Comparison of ENCODE assay signal across 36 cellular contexts in genomic region chr19:41241859-41242258, GRCh38. TPM values are rescaled to one million over a fixed set of nuclear protein-coding genes. Genes with fewer than 3 reads are reported as not detected.
"Had no signal": no experiment of that assay in that cellular context is flagged by ENCODE, and none has a peak within 500 bp of the region (broad histone marks: within the 10 kb centered on the region; RNA-seq: fewer than 3 reads in every experiment).

No MANE protein-coding gene starts in this region.

- ATAC-seq: activated CD8-positive, alpha-beta T cell treated with anti-CD3 and anti-CD28 coated beads for 36 hours; activated naive CD4-positive, alpha-beta T cell treated with anti-CD3 and anti-CD28 coated beads, Interleukin-2, amount 50 U/mL, for 72 hours; activated T-cell treated with anti-CD3 and anti-CD28 coated beads, Interleukin-2, amount 50 U/mL, for 4 hours; activated T-cell treated with anti-CD3 and anti-CD28 coated beads, Interleukin-2, amount 50 U/mL, for 72 hours; activated T-helper 17 cell treated with anti-CD3 and anti-CD28 coated beads, Interleukin-2, amount 50 U/mL, for 72 hours; body of pancreas had no signal

- H3K9me3 ChIP-seq: adrenal gland, body of pancreas, breast epithelium had no signal

- FAIRE-seq: astrocyte, TTC549 had no signal

- H3K27me3 ChIP-seq: adrenal gland, body of pancreas, brain microvascular endothelial cell, breast epithelium had no signal

- H3K4me1 ChIP-seq: adrenal gland, body of pancreas, breast epithelium had no signal

- H3K27ac ChIP-seq: adrenal gland, body of pancreas, brain microvascular endothelial cell, breast epithelium, VCaP had no signal

- H3K36me3 ChIP-seq: breast epithelium had no signal

- H3K4me3 ChIP-seq: adrenal gland, body of pancreas, breast epithelium had no signal

- DNase-seq: activated B cell treated with CpG ODN at 0.5 μM for 24 hours; activated CD4-positive, alpha-beta memory T cell treated with anti-CD3 and anti-CD28 coated beads for 36 hours; activated CD4-positive, alpha-beta T cell treated with anti-CD3 and anti-CD28 coated beads for 4 hours; activated CD4-positive, alpha-beta T cell treated with anti-CD3 and anti-CD28 coated beads, Interleukin-2, amount 10 ng/mL, durations not matched to agents 24 days and 14 days; activated CD4-positive, alpha-beta T cell treated with anti-CD3 and anti-CD28 coated beads, Interleukin-2, amount 50 U/mL, for 1 hour; activated CD4-positive, alpha-beta T cell treated with anti-CD3 and anti-CD28 coated beads, Interleukin-2, amount 50 U/mL, for 4 hours; activated CD4-positive, CD25-positive, alpha-beta regulatory T cell treated with anti-CD3 and anti-CD28 coated beads, Interleukin-2, amount 50 U/mL, for 72 hours; activated CD8-positive, alpha-beta memory T cell treated with anti-CD3 and anti-CD28 coated beads, Interleukin-2, amount 50 U/mL, for 4 hours; activated CD8-positive, alpha-beta T cell treated with anti-CD3 and anti-CD28 coated beads for 36 hours; activated effector memory CD4-positive, alpha-beta T cell treated with anti-CD3 and anti-CD28 coated beads, Interleukin-2, amount 50 U/mL, for 16 hours; activated gamma-delta T cell treated with Interleukin-2 at 50 U/mL for 16 hours; activated naive CD4-positive, alpha-beta T cell; activated naive CD4-positive, alpha-beta T cell treated with anti-CD3 and anti-CD28 coated beads for 36 hours; activated naive CD4-positive, alpha-beta T cell treated with anti-CD3 and anti-CD28 coated beads, Interleukin-2, amount 50 U/mL, for 16 hours; activated naive CD8-positive, alpha-beta T cell treated with anti-CD3 and anti-CD28 coated beads for 36 hours; activated T-cell treated with anti-CD3 and anti-CD28 coated beads for 4 hours; activated T-cell treated with anti-CD3 and anti-CD28 coated beads, Interleukin-2, amount 50 U/mL, for 1 hour; activated T-cell treated with anti-CD3 and anti-CD28 coated beads, Interleukin-2, amount 50 U/mL, for 4 hours; activated T-cell treated with anti-CD3 and anti-CD28 coated beads, Interleukin-2, amount 50 U/mL, for 72 hours; adrenal gland; amniotic stem cell; aorta; body of pancreas; brain microvascular endothelial cell; central memory CD4-positive, alpha-beta T cell; cerebellar nuclear complex; T-helper 2 cell; T-helper 9 cell had no signal

RNA-seq across cellular contexts. Expression of gene AXL, which starts 22.8 kb away (rescaled TPM):
- total RNA-seq: activated B cell treated with CpG ODN at 0.5 μM for 24 hours had no signal

RNA-seq across cellular contexts. Expression of gene CYP2S1, which starts 48.8 kb away (rescaled TPM):
- total RNA-seq: activated B cell treated with CpG ODN at 0.5 μM for 24 hours; activated CD8-positive, alpha-beta memory T cell treated with anti-CD3 and anti-CD28 coated beads for 36 hours; activated CD8-positive, alpha-beta T cell treated with anti-CD3 and anti-CD28 coated beads for 36 hours; chondrocyte had no signal
